31 cellular contexts compared by ENCODE assay signal in the genomic region with DNA sequence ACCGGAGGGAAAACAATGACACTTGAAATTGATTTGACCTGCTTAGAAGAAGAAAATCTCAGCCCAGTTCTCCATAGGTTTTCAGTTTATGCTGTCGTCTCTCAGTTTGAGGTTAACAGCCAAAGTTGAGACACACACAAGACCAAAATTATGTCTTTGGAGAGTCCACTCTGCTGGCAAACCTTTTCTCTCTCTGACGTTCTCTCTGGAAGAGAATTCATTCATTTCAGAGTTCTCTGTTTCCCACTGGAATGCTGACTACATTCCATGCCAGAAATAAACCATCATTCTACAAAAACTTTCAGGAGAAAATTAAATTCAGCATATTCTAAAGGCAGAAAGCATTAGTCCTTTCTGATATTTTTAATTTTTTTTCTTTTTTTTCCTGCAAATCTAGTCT.
"Had no signal": no experiment of that assay in that cellular context is flagged by ENCODE, and none has a peak within 500 bp of the region (broad histone marks: within the 10 kb centered on the region; RNA-seq: fewer than 3 reads in every experiment).

No MANE protein-coding gene starts in this region.

- H3K4me1 Mint-ChIP-seq: immature natural killer cell; naive thymus-derived CD8-positive, alpha-beta T cell; stimulated activated naive B cell treated with anti-CD40 and anti-IgM and Interleukin-4, amounts not matched to agents 10 μg/mL and 1 μg/mL and 100 μg/mL, for 72 hours had no signal

- H3K9me3 ChIP-seq: left lung, lower lobe of right lung, pancreas, prostate gland, stomach, testis, thyroid gland, transverse colon, upper lobe of left lung, vagina had no signal

- H3K36me3 Mint-ChIP-seq: immature natural killer cell; stimulated activated naive B cell treated with anti-CD40 and anti-IgM and Interleukin-4, amounts not matched to agents 10 μg/mL and 1 μg/mL and 100 μg/mL, for 72 hours had no signal

- ATAC-seq: left colon; left lung; lower lobe of right lung; naive thymus-derived CD8-positive, alpha-beta T cell; pancreas; right cardiac atrium; sciatic nerve; stimulated activated naive B cell treated with anti-CD40 and anti-IgM and Interleukin-4, amounts not matched to agents 10 μg/mL and 1 μg/mL and 100 μg/mL, for 72 hours; stimulated activated naive CD8-positive, alpha-beta T cell treated with anti-CD3 and anti-CD28 coated beads, Interleukin-15, Interleukin-2, amounts not matched to agents 100 U/mL and 50 U/mL, for 24 hours had no signal

- H3K27me3 Mint-ChIP-seq: stimulated activated naive B cell treated with anti-CD40 and anti-IgM and Interleukin-4, amounts not matched to agents 10 μg/mL and 1 μg/mL and 100 μg/mL, for 72 hours had no signal

- DNase-seq: immature natural killer cell; kidney; left colon; left lung; lower lobe of right lung; mammary epithelial cell; mesenchymal stem cell; naive thymus-derived CD8-positive, alpha-beta T cell; nucleus accumbens; pancreas; posterior cingulate gyrus; retina; right cardiac atrium; stimulated activated CD4-positive, alpha-beta T cell treated with anti-CD3 and anti-CD28 coated beads, Interleukin-12 subunit alpha, Interleukin-12 subunit beta, amount 100 ng/mL, for 4 hours; stimulated activated CD4-positive, alpha-beta T cell treated with anti-CD3 and anti-CD28 coated beads, Interleukin-15, amount 100 ng/mL, for 24 hours; stimulated activated CD4-positive, alpha-beta T cell treated with anti-CD3 and anti-CD28 coated beads, Interleukin-2, amount 100 ng/mL, for 24 hours; stimulated activated CD4-positive, alpha-beta T cell treated with anti-CD3 and anti-CD28 coated beads, Interleukin-4, amount 100 ng/mL, for 1 hour; stimulated activated naive B cell treated with anti-CD40 and anti-IgM and Interleukin-4, amounts not matched to agents 10 μg/mL and 1 μg/mL and 100 μg/mL, for 72 hours; stimulated activated naive CD8-positive, alpha-beta T cell treated with anti-CD3 and anti-CD28 coated beads, Interleukin-15, Interleukin-2, amounts not matched to agents 100 U/mL and 50 U/mL, for 24 hours; stomach; testis; thyroid gland; transverse colon; upper lobe of left lung had no signal

- H3K27ac ChIP-seq: left lung, lower lobe of right lung, pancreas, prostate gland, skin epidermis, stomach, testis, thyroid gland, transverse colon, upper lobe of left lung, vagina had no signal

- H3K36me3 ChIP-seq: left lung, lower lobe of right lung, pancreas, prostate gland, stomach, thyroid gland, transverse colon, upper lobe of left lung, vagina had no signal

- H3K4me1 ChIP-seq: left lung, lower lobe of right lung, pancreas, prostate gland, stomach, testis, thyroid gland, transverse colon, upper lobe of left lung, vagina had no signal

- FAIRE-seq: islet of Langerhans, kidney, pancreas had no signal

- H3K4me3 Mint-ChIP-seq: immature natural killer cell; naive thymus-derived CD8-positive, alpha-beta T cell; nephron; neural crest cell; stimulated activated naive B cell treated with anti-CD40 and anti-IgM and Interleukin-4, amounts not matched to agents 10 μg/mL and 1 μg/mL and 100 μg/mL, for 72 hours had no signal

- H3K4me3 ChIP-seq: left lung, lower lobe of right lung, pancreas, prostate gland, skin epidermis, stomach, testis, thyroid gland, transverse colon, upper lobe of left lung, vagina had no signal

- H3K27me3 ChIP-seq: left lung, pancreas, stomach, testis, thyroid gland, transverse colon, upper lobe of left lung, vagina had no signal

- H3K27ac Mint-ChIP-seq: immature natural killer cell; naive thymus-derived CD8-positive, alpha-beta T cell; nephron; stimulated activated naive B cell treated with anti-CD40 and anti-IgM and Interleukin-4, amounts not matched to agents 10 μg/mL and 1 μg/mL and 100 μg/mL, for 72 hours had no signal
